1 cellular context compared by ENCODE assay signal in the genomic region with DNA sequence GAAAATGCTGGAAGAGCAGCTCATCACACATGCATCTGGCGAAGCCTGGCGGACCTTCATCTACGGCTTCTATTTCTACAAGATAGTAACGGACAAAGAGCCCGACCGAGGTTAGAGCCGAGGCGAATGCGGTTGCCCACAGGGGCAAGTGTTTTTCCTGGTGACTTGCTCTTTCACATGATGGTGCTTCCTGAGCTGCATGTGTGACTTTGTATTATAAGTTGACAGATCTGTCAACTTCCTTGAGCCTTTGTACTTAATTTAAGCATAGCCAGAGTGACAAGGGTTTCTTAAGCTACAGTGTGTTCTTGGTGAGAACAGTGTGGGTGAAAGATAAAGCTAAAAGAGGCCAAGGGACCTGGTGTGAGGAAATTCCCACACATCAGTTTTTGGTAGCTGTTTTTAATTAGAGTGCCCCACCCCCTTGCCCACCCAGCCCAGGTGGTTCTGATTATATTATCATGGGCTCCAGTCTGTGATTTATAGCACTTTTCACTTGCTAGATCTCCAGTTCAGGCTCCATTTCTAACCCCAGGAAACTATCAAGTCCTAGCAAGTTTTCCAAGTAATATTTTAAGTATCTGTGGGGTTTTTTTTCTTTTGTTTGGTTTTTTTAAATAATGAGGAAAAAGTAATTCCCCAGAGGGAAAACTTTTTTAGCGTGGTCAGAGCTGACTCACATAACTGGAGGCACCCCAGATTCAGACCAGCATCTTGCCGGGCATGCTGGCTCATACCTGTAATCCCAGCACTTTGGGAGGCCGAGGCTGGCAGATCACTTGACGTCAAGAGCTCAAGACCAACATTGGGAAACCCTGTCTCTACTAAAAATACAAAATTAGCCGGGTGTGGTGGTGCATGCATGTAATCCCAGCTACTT.
TF ChIP-seq lines count a peak whose summit lies in the region.

No MANE protein-coding gene starts in this region.

TF ChIP-seq in SK-N-SH, 30 proteins besides CTCF, POLR2A, EP300 and RAD21:
- TF ChIP-seq TCF12 (IDR thresholded peaks at IDR 0.05) (peak; percentile 87), POLR2AphosphoS5 (IDR thresholded peaks at IDR 0.05; ENCODE audit: low read depth, low read length) (no peak), RCOR1 (IDR thresholded peaks at IDR 0.05; ENCODE audit: low read length) (peak; percentile 78)
- TF ChIP-seq, protein P1, sequence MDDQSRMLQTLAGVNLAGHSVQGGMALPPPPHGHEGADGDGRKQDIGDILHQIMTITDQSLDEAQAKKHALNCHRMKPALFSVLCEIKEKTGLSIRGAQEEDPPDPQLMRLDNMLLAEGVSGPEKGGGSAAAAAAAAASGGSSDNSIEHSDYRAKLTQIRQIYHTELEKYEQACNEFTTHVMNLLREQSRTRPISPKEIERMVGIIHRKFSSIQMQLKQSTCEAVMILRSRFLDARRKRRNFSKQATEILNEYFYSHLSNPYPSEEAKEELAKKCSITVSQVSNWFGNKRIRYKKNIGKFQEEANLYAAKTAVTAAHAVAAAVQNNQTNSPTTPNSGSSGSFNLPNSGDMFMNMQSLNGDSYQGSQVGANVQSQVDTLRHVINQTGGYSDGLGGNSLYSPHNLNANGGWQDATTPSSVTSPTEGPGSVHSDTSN (IDR thresholded peaks at IDR 0.05), result 0 out of 2 replicates have a peak, but pooled peaks have one; percentile 36
TF ChIP-seq in SK-N-SH: peak in this region for 3.
